Comparison of ENCODE assay signal across 32 cellular contexts in genomic region chr22:17513612-17514011, GRCh38. TPM values are rescaled to one million over a fixed set of nuclear protein-coding genes. Genes with fewer than 3 reads are reported as not detected.
"Had no signal": no experiment of that assay in that cellular context is flagged by ENCODE, and none has a peak within 500 bp of the region (broad histone marks: within the 10 kb centered on the region; RNA-seq: fewer than 3 reads in every experiment).

No MANE protein-coding gene starts in this region.

- ATAC-seq: activated CD8-positive, alpha-beta memory T cell treated with anti-CD3 and anti-CD28 coated beads, Interleukin-2, amount 10 ng/mL, durations not matched to agents 7 days and 5 days; activated naive CD4-positive, alpha-beta T cell treated with anti-CD3 and anti-CD28 coated beads, Interleukin-2, amount 50 U/mL, for 72 hours; activated naive CD8-positive, alpha-beta T cell treated with anti-CD3 and anti-CD28 coated beads, Interleukin-2, amount 50 U/mL, for 24 hours; body of pancreas; Panc1; SK-N-SH treated with all-trans-retinoic acid at 6 μM for 48 hours had no signal

- H3K36me3 ChIP-seq: ascending aorta, SJSA1 had no signal

- H3K4me3 ChIP-seq: ascending aorta, body of pancreas, SJSA1 had no signal

- H3K27ac ChIP-seq: ascending aorta, body of pancreas, KMS-11, SJSA1 had no signal

- H3K27me3 ChIP-seq: ascending aorta, body of pancreas had no signal

- H3K4me2 ChIP-seq: KMS-11 had no signal

- H3K9ac ChIP-seq: KMS-11 had no signal

- H3K4me1 ChIP-seq: ascending aorta, body of pancreas, SJSA1 had no signal

- H3K9me3 ChIP-seq: ascending aorta, body of pancreas, SJSA1 had no signal

- DNase-seq: activated CD4-positive, alpha-beta T cell treated with anti-CD3 and anti-CD28 coated beads, Interleukin-2, amount 10 ng/mL, durations not matched to agents 24 days and 14 days; activated CD4-positive, alpha-beta T cell treated with anti-CD3 and anti-CD28 coated beads, Interleukin-2, amount 50 U/mL, for 48 hours; activated CD4-positive, CD25-positive, alpha-beta regulatory T cell treated with anti-CD3 and anti-CD28 coated beads, Interleukin-2, amount 50 U/mL, for 72 hours; activated CD8-positive, alpha-beta memory T cell treated with anti-CD3 and anti-CD28 coated beads, Interleukin-2, amount 10 ng/mL, durations not matched to agents 7 days and 5 days; activated effector memory CD4-positive, alpha-beta T cell treated with Interleukin-2 at 50 U/mL for 16 hours; activated naive CD4-positive, alpha-beta T cell; activated naive CD8-positive, alpha-beta T cell treated with anti-CD3 and anti-CD28 coated beads, Interleukin-2, amount 50 U/mL, for 24 hours; activated T-cell treated with anti-CD3 and anti-CD28 coated beads, Interleukin-2, amount 50 U/mL, for 24 hours; amniotic stem cell; body of pancreas; caudate nucleus; NCI-H1092 treated with DMSO at 0.1 percent for 48 hours; NCI-H1417 treated with DMSO at 0.1 percent for 48 hours; NCI-H1694; NCI-H2029 treated with DMSO at 0.1 percent for 48 hours; NCI-H345; NCI-H510A; NCI-H526 treated with DMSO at 0.1 percent for 48 hours; NCI-H82; NK-92 treated with Interleukin-12 subunit alpha and Interleukin-12 subunit beta, amount 100 ng/mL, for 24 hours; OCI-M1; RPMI8226; SHP77; SW 1271 had no signal

RNA-seq across cellular contexts. Expression of gene SLC25A18, which starts 49.7 kb away (rescaled TPM):
- total RNA-seq: activated CD4-positive, alpha-beta T cell treated with anti-CD3 and anti-CD28 coated beads, Interleukin-2, amount 10 ng/mL, durations not matched to agents 24 days and 14 days; activated CD8-positive, alpha-beta memory T cell treated with anti-CD3 and anti-CD28 coated beads, Interleukin-2, amount 10 ng/mL, durations not matched to agents 7 days and 5 days; activated naive CD4-positive, alpha-beta T cell treated with anti-CD3 and anti-CD28 coated beads, Interleukin-2, amount 50 U/mL, for 72 hours; activated T-helper 1 cell treated with anti-CD3 and anti-CD28 coated beads, Interleukin-12 subunit alpha, Interleukin-12 subunit beta, Interleukin-2, Interleukin-4 antibody, amounts not matched to agents 30 ng/mL and 10 ng/mL and 1 ng/mL, durations not matched to agents 14 hours and 24 hours and 36 hours; ascending aorta; SJSA1 had no signal
- polyA plus RNA-seq: IgD-negative memory B cell had no signal
